9 cellular contexts compared by ENCODE assay signal in the genomic region with DNA sequence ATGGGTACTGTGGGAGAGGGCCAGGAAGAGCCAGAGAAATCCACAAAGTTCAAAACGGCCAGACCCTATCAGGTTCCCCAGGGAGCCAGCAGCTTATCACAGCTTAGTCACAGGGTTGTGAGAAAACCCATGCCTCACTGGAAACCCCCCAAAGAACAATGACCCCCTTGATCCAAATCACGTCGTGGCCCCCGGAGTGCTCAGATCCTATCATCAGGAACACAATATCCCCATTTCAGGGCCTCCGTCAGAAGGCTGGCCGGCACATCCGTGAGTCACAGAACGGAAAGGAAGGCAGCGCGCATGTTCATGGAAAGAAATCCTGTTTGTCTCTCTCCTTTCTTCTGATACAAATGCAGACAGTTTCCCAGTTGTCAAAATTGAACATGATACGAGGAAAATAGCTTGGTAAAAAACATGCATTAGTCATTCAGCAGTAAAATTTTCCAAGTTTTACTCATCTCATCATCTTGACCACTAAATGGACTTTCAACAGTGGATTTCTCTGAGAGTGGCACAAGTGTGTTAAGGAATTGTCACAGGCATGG.
DNase-seq lines count a peak whose midpoint lies in the region; ATAC-seq, FAIRE-seq and TF ChIP-seq lines count a peak whose summit lies in the region.
"Had no signal": no experiment of that assay in that cellular context is flagged by ENCODE, and none has a peak within 500 bp of the region (broad histone marks: within the 10 kb centered on the region; RNA-seq: fewer than 3 reads in every experiment).

No MANE protein-coding gene starts in this region.

- peak overlapping the region; percentile 28 for H3K4me3 ChIP-seq in endodermal cell (ENCODE audit: low read length)

- peaks cover 29% of the 10 kb centered on the region for H3K4me1 Mint-ChIP-seq in endodermal cell

- no peaks in the 10 kb centered on the region for H3K36me3 ChIP-seq in endodermal cell (ENCODE audit: control insufficient read depth, insufficient read depth, low read length)

- H3K4me3 Mint-ChIP-seq in endodermal cell: peak overlapping the region; percentile 13

- H3K9me3 ChIP-seq in endodermal cell (ENCODE audit: control insufficient read depth, low read length): no peaks in the 10 kb centered on the region

- H3K27ac ChIP-seq in endodermal cell (ENCODE audit: low read depth, low read length): no peak overlapping the region

- H3K9me3 Mint-ChIP-seq in endodermal cell: peaks cover 3% of the 10 kb centered on the region

- peak overlapping the region; percentile 7 for H3K9ac ChIP-seq in endodermal cell (ENCODE audit: extremely low read depth, low read length, poor library complexity, severe bottlenecking)

- ATAC-seq in HG02938 (IDR thresholded peaks at IDR 0.05; ENCODE audit: unreplicated experiment): no peak

- 49 to 76% methylated on average over 7 to 11 of the region's 11 CpGs for WGBS in endodermal cell (ENCODE audit: insufficient coverage in 1 of 2, insufficient read length in 1 of 2), 2 experiments

- peak; percentile 97 for DNase-seq in LHCN-M2 (ENCODE audit: low read depth)
- DNase-seq in endodermal cell: peak; percentile 72
- DNase-seq in middle frontal gyrus (ENCODE audit: extremely low spot score, low spot score): peak; percentile 18
- DNase-seq in urothelium cell line (ENCODE audit: low spot score): peak; percentile 21
- DNase-seq in NCI-H345 treated with DMSO at 0.1 percent for 48 hours (lab: John Stamatoyannopoulos, UW; ENCODE audit: unreplicated experiment): no peak
- DNase-seq in SK-N-DZ (ENCODE audit: low spot score): no peak
- DNase-seq: activated CD4-positive, alpha-beta T cell treated with anti-CD3 and anti-CD28 coated beads, Interleukin-2, amount 50 U/mL, for 48 hours; NCI-H1105 treated with DMSO at 0.1 percent for 48 hours had no signal

- no peaks in the 10 kb centered on the region for H3K27me3 ChIP-seq in endodermal cell (ENCODE audit: control insufficient read depth, insufficient read depth, low read length, poor library complexity, severe bottlenecking)

- no peaks in the 10 kb centered on the region for H3K36me3 Mint-ChIP-seq in endodermal cell (ENCODE audit: low read depth)

- H3K27me3 Mint-ChIP-seq in endodermal cell (ENCODE audit: insufficient read depth): peaks cover 10% of the 10 kb centered on the region

- H3K27ac Mint-ChIP-seq in endodermal cell: peak overlapping the region; percentile 89

- no peak for TF ChIP-seq CTCF in endodermal cell (conservative IDR thresholded peaks at IDR 0.05)

- no peak for FAIRE-seq in urothelium cell line (lab: Jason Lieb, UNC)

- H3K4me1 ChIP-seq in endodermal cell (ENCODE audit: control insufficient read depth, insufficient read depth, low read length): peaks cover 14% of the 10 kb centered on the region

Comparison
In these comparisons a context has a peak if more than half of its experiments do, and no peak if none do; other contexts are left out.
1. DNase-seq: peak in LHCN-M2 (single experiment), endodermal cell (single experiment), middle frontal gyrus (single experiment) and urothelium cell line (single experiment); none in NCI-H345 treated with DMSO at 0.1 percent for 48 hours (single experiment) and SK-N-DZ (single experiment).